9 cellular contexts compared by ENCODE assay signal in the genomic region with DNA sequence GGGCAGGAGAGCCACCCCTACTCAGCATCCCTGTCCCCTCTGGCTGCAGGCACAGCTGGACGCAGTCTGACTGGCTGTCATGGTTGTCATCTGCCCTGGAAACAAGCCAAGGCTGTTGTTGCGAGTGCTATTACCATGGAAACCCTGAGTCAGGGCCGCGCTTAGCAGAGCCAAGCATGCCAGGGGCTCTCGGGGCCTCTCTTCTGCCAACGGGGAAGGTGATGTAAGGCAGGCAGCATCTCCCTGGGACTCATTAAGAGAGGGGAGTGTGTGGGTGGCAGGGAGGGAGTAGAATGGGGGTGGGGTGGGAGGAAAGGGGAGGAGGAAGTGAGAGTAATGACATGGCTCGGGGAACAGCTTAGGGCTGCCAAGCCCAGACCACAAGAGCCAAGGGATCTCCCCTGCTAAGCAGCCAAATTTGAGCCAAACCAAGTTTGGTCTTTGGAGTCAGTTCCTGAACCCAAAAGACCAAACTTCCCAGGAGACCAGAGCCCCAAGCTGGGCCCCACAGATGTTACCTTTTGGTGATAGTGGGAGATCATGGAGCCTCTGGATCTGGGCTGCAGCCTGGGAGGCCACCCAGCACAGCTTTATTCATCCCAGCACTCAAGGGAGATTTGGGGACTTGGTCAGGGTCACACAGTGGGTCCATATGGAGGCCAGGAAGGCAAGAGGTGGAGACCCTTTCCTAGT.
A peak's percentile ranks its signal among the peaks of the same experiment; 100 is the strongest.
DNase-seq lines count a peak whose midpoint lies in the region; ATAC-seq, FAIRE-seq and TF ChIP-seq lines count a peak whose summit lies in the region.
"Had no signal": no experiment of that assay in that cellular context is flagged by ENCODE, and none has a peak within 500 bp of the region (broad histone marks: within the 10 kb centered on the region; RNA-seq: fewer than 3 reads in every experiment).

No MANE protein-coding gene starts in this region.

- DNase-seq in DMS79 treated with DMSO at 0.1 percent for 48 hours (lab: John Stamatoyannopoulos, UW) (peak; percentile 95), GM19239 (ENCODE audit: insufficient read length, low spot score) (peak; percentile 74), NCI-H2107 treated with DMSO at 0.1 percent for 48 hours (lab: John Stamatoyannopoulos, UW; ENCODE audit: unreplicated experiment) (peak; percentile 45), adipocyte (ENCODE audit: low read depth) (peak; percentile 56), right lobe of liver (peak in 1 of 3 donors; percentile 25), colonic mucosa (no peak)
- no peak for DNase-seq in NK-92 treated with Interleukin-12 subunit alpha and Interleukin-12 subunit beta, amount 100 ng/mL, for 24 hours (lab: John Stamatoyannopoulos, UW)

- TF ChIP-seq CTCF in right lobe of liver (IDR thresholded peaks at IDR 0.05) = no peak
- no peak for TF ChIP-seq CTCF in colonic mucosa (IDR thresholded peaks at IDR 0.05)

- peaks cover 20% of the 10 kb centered on the region for H3K9me3 ChIP-seq in adipocyte (ENCODE audit: control insufficient read depth, low read length)
- no peaks in the 10 kb centered on the region for H3K9me3 ChIP-seq in right lobe of liver
- H3K9me3 ChIP-seq in colonic mucosa = no peaks in the 10 kb centered on the region

- H3K4me1 ChIP-seq in adipocyte (ENCODE audit: control insufficient read depth, insufficient read depth, low read length) (no peaks in the 10 kb centered on the region), right lobe of liver (no peaks in the 10 kb centered on the region), colonic mucosa (no peaks in the 10 kb centered on the region)

- TF ChIP-seq POLR2A in right lobe of liver (IDR thresholded peaks at IDR 0.05) = no peak

- ATAC-seq in HG03060 (IDR thresholded peaks at IDR 0.05; ENCODE audit: low read depth, unreplicated experiment) = peak; percentile 84
- peak; percentile 38 to 71 (median 54) for ATAC-seq in right lobe of liver

- 27% methylated on average over 2 of the region's 7 CpGs for WGBS in right lobe of liver (ENCODE audit: insufficient coverage, low coverage, low lambda C conversion rate, missing lambda C conversion rate)

- H3K4me3 ChIP-seq in adipocyte (ENCODE audit: low read length) (no peak overlapping the region), right lobe of liver (no peak overlapping the region), colonic mucosa (no peak overlapping the region)

- H3K27me3 ChIP-seq in adipocyte (replicated peaks; ENCODE audit: control insufficient read depth, insufficient read depth, low read length) = peaks cover 18% of the 10 kb centered on the region
- no peaks in the 10 kb centered on the region for H3K27me3 ChIP-seq in right lobe of liver
- no peaks in the 10 kb centered on the region for H3K27me3 ChIP-seq in colonic mucosa

- peak; percentile 85 for FAIRE-seq in GM19239 (lab: Jason Lieb, UNC)

- no peak overlapping the region for H3K9ac ChIP-seq in adipocyte (ENCODE audit: low read length)
- no peak overlapping the region for H3K9ac ChIP-seq in colonic mucosa (ENCODE audit: low read depth in 2 of 2, low read length in 2 of 2)

- intact Hi-C loops in right lobe of liver (cut with DNase I) = no loop called here
- intact Hi-C loops in colonic mucosa (cut with DNase I) = no loop called here

- H3K36me3 ChIP-seq in adipocyte (ENCODE audit: control insufficient read depth, insufficient read depth, low read length, severe bottlenecking) = no peaks in the 10 kb centered on the region
- H3K36me3 ChIP-seq in right lobe of liver = no peaks in the 10 kb centered on the region
- no peaks in the 10 kb centered on the region for H3K36me3 ChIP-seq in colonic mucosa

- H3K27ac ChIP-seq in right lobe of liver (no peak overlapping the region), colonic mucosa (no peak overlapping the region)
- H3K27ac ChIP-seq: epithelial cell of prostate had no signal

Comparison
In these comparisons a context has a peak if more than half of its experiments do, and no peak if none do; other contexts are left out.
1. DNase-seq: peak in DMS79 treated with DMSO at 0.1 percent for 48 hours (single experiment), GM19239 (single experiment), NCI-H2107 treated with DMSO at 0.1 percent for 48 hours (single experiment) and adipocyte (single experiment); none in NK-92 treated with Interleukin-12 subunit alpha and Interleukin-12 subunit beta, amount 100 ng/mL, for 24 hours (single experiment) and colonic mucosa (single experiment).